In genomic region chr19:13150919-13151604, GRCh38 we compare ENCODE assay signal across 9 cellular contexts. TPM values are rescaled to one million over a fixed set of nuclear protein-coding genes. Genes with fewer than 3 reads are reported as not detected.
DNase-seq lines count a peak whose midpoint lies in the region; ATAC-seq, FAIRE-seq and TF ChIP-seq lines count a peak whose summit lies in the region.
"Had no signal": no experiment of that assay in that cellular context is flagged by ENCODE, and none has a peak within 500 bp of the region (broad histone marks: within the 10 kb centered on the region; RNA-seq: fewer than 3 reads in every experiment).

No MANE protein-coding gene starts in this region.

- dilution Hi-C loops in keratinocyte (cut with MboI; ENCODE audit: extremely low pct_ligation_motif_present, low sequenced_read_pairs) = no loop called here

- no peaks in the 10 kb centered on the region for H3K9me1 ChIP-seq in keratinocyte (ENCODE audit: control insufficient read depth, extremely low read depth, insufficient read depth, low read length)

- H3K9ac ChIP-seq in astrocyte (ENCODE audit: low read length) = peak overlapping the region; percentile 97
- peak overlapping the region; percentile 98 for H3K9ac ChIP-seq in keratinocyte (ENCODE audit: control insufficient read depth, extremely low read depth, insufficient read depth, low read length)

- no peak for ATAC-seq in esophagus mucosa

- no peaks in the 10 kb centered on the region for H3K9me3 Mint-ChIP-seq in astrocyte (ENCODE audit: unreplicated experiment)

- H3K36me3 Mint-ChIP-seq in astrocyte (ENCODE audit: low read depth, unreplicated experiment) = peaks cover 15% of the 10 kb centered on the region

- H3K4me3 ChIP-seq in astrocyte (ENCODE audit: insufficient read depth, low read depth, low read length) = peak overlapping the region; percentile 87
- H3K4me3 ChIP-seq in keratinocyte (ENCODE audit: control insufficient read depth in 2 of 3, extremely low read depth in 1 of 3, insufficient read depth in 2 of 3, low read depth in 1 of 3, low read length in 3 of 3) = peak overlapping the region; percentile 62 to 99 (median 99)

- H2AFZ ChIP-seq in astrocyte (ENCODE audit: low read depth, low read length) (peak overlapping the region; percentile 61), keratinocyte (ENCODE audit: control insufficient read depth, low read length) (no peak overlapping the region)

- FAIRE-seq in astrocyte (lab: Jason Lieb, UNC) (no peak), keratinocyte (lab: Jason Lieb, UNC) (no peak)

- peaks cover 29% of the 10 kb centered on the region for H3K4me1 ChIP-seq in astrocyte (ENCODE audit: insufficient read depth, low read length)
- peaks cover 13% of the 10 kb centered on the region for H3K4me1 ChIP-seq in keratinocyte (ENCODE audit: control insufficient read depth, extremely low read depth, insufficient read depth, low read length)

- H4K20me1 ChIP-seq in astrocyte (ENCODE audit: insufficient read depth, low read length) = peaks cover 32% of the 10 kb centered on the region
- H4K20me1 ChIP-seq in keratinocyte (ENCODE audit: control insufficient read depth, extremely low read depth, insufficient read depth, low read length) = peaks cover 9% of the 10 kb centered on the region

- no peaks in the 10 kb centered on the region for H3K9me3 ChIP-seq in astrocyte (ENCODE audit: insufficient read depth, low read depth, low read length)
- H3K9me3 ChIP-seq in keratinocyte (ENCODE audit: control insufficient read depth, low read depth, low read length) = no peaks in the 10 kb centered on the region

- H3K4me2 ChIP-seq in astrocyte (ENCODE audit: low read length) (peak overlapping the region; percentile 97), keratinocyte (ENCODE audit: control insufficient read depth, extremely low read depth, insufficient read depth, low read depth, low read length) (peak overlapping the region; percentile 77)

- H3K4me1 Mint-ChIP-seq in astrocyte (ENCODE audit: low read depth, unreplicated experiment) = peaks cover 5% of the 10 kb centered on the region

- H3K27ac Mint-ChIP-seq in astrocyte (ENCODE audit: unreplicated experiment) = peak overlapping the region; percentile 99

- H3K79me2 ChIP-seq in astrocyte (ENCODE audit: insufficient read depth, low read length) (peaks cover 60% of the 10 kb centered on the region), keratinocyte (ENCODE audit: control insufficient read depth, insufficient read depth, low read length) (peaks cover 46% of the 10 kb centered on the region)

- DNase-seq in EL (peak; percentile 22), NAMALWA (ENCODE audit: low spot score) (peak; percentile 49), astrocyte (ENCODE audit: low read depth) (no peak), keratinocyte (ENCODE audit: low read depth, low spot score) (no peak), NCI-H187 (lab: John Stamatoyannopoulos, UW) (no peak), cerebellar nuclear complex (lab: John Stamatoyannopoulos, UW) (no peak)
- DNase-seq in stimulated activated CD4-positive, alpha-beta T cell treated with anti-CD3 and anti-CD28 coated beads, Interleukin-4, amount 100 ng/mL, for 4 hours = peak; percentile 23 to 29

- H3K27me3 Mint-ChIP-seq in astrocyte (ENCODE audit: low read depth, unreplicated experiment) = no peaks in the 10 kb centered on the region

- no peaks in the 10 kb centered on the region for H3K36me3 ChIP-seq in astrocyte (ENCODE audit: insufficient read depth, low read length)
- peaks cover 2 to 16% of the 10 kb centered on the region in 2 experiments for H3K36me3 ChIP-seq in keratinocyte (ENCODE audit: control insufficient read depth in 2 of 2, extremely low read depth in 1 of 2, insufficient read depth in 2 of 2, low read length in 2 of 2)

- TF ChIP-seq CTCF in astrocyte (IDR thresholded peaks at IDR 0.05; ENCODE audit: insufficient read depth, low read depth, low read length) (no peak), keratinocyte (optimal IDR thresholded peaks at IDR 0.05 in 1 of 3, IDR thresholded peaks at IDR 0.05 in 1 of 3, conservative IDR thresholded peaks at IDR 0.05 in 1 of 3; ENCODE audit: extremely low read depth in 1 of 3, insufficient read depth in 2 of 3, low read length in 3 of 3) (no peak)

- peak overlapping the region; percentile 97 for H3K4me3 Mint-ChIP-seq in astrocyte (ENCODE audit: unreplicated experiment)

- H3K27ac ChIP-seq in astrocyte (ENCODE audit: low read depth, low read length) (peak overlapping the region; percentile 93), keratinocyte (ENCODE audit: control insufficient read depth, insufficient read depth, low read length) (peak overlapping the region; percentile 97)

- H3K27me3 ChIP-seq in astrocyte (ENCODE audit: insufficient read depth, low read length) = no peaks in the 10 kb centered on the region
- H3K27me3 ChIP-seq in keratinocyte (ENCODE audit: control insufficient read depth, extremely low read depth, insufficient read depth, low read length) = no peaks in the 10 kb centered on the region

RNA-seq across cellular contexts. Expression of gene IER2, which starts 0.9 kb away (rescaled TPM):
- total RNA-seq in astrocyte = 58.7 and 71.3 TPM in 2 replicates
- 9.9 to 38.9 TPM (median 14.4 TPM) in 3 replicates for polyA plus RNA-seq in keratinocyte
- 21.2 TPM for polyA plus RNA-seq in keratinocyte (2011; ENCODE audit: low read depth)
- 9.0 and 19.0 TPM in 2 replicates for polyA plus RNA-seq in keratinocyte (2011; cell fraction: cytosol; rRNA removed)
- 48.0 and 55.4 TPM in 2 replicates for polyA plus RNA-seq in keratinocyte (2011; cell fraction: nucleus; rRNA removed)
- polyA plus RNA-seq in keratinocyte (2012; ENCODE audit: low replicate concordance) = 46.3 and 109 TPM in 2 replicates
- 2.8 to 14.6 TPM (median 2.9 TPM) in 3 replicates for polyA minus RNA-seq in keratinocyte
- 14.6 TPM for polyA minus RNA-seq in keratinocyte (2011; cell fraction: cytosol; rRNA and poly(A)+ RNA removed)
- 14.2 and 16.2 TPM in 2 replicates for polyA minus RNA-seq in keratinocyte (2011; cell fraction: nucleus; rRNA and poly(A)+ RNA removed)
- 97.7 TPM for total RNA-seq in esophagus mucosa

RNA-seq across cellular contexts. Expression of gene STX10, which starts 0.9 kb away (rescaled TPM):
- total RNA-seq in astrocyte = 39.7 and 39.8 TPM in 2 replicates
- 61.3 to 77.7 TPM (median 65.2 TPM) in 3 replicates for polyA plus RNA-seq in keratinocyte
- 38.2 TPM for polyA plus RNA-seq in keratinocyte (2011; ENCODE audit: low read depth)
- polyA plus RNA-seq in keratinocyte (2011; cell fraction: cytosol; rRNA removed) = 35.8 and 63.9 TPM in 2 replicates
- 66.9 and 67.6 TPM in 2 replicates for polyA plus RNA-seq in keratinocyte (2011; cell fraction: nucleus; rRNA removed)
- polyA plus RNA-seq in keratinocyte (2012; ENCODE audit: low replicate concordance) = 45.3 and 69.9 TPM in 2 replicates
- polyA minus RNA-seq in keratinocyte = 38.6 to 91.6 TPM (median 43.4 TPM) in 3 replicates
- 59.3 TPM for polyA minus RNA-seq in keratinocyte (2011; cell fraction: cytosol; rRNA and poly(A)+ RNA removed)
- polyA minus RNA-seq in keratinocyte (2011; cell fraction: nucleus; rRNA and poly(A)+ RNA removed) = 11.0 and 11.1 TPM in 2 replicates
- total RNA-seq in esophagus mucosa = 46.0 TPM

RNA-seq across cellular contexts. Expression of gene NACC1, which starts 33.0 kb away (rescaled TPM):
- total RNA-seq in astrocyte = 96.4 and 104 TPM in 2 replicates
- polyA plus RNA-seq in keratinocyte = 32.9 to 63.2 TPM (median 56.4 TPM) in 3 replicates
- 7.8 TPM for polyA plus RNA-seq in keratinocyte (2011; ENCODE audit: low read depth)
- polyA plus RNA-seq in keratinocyte (2011; cell fraction: cytosol; rRNA removed) = 65.8 and 136 TPM in 2 replicates
- 67.5 and 126 TPM in 2 replicates for polyA plus RNA-seq in keratinocyte (2011; cell fraction: nucleus; rRNA removed)
- polyA plus RNA-seq in keratinocyte (2012; ENCODE audit: low replicate concordance) = 19.0 and 54.1 TPM in 2 replicates
- polyA minus RNA-seq in keratinocyte = 57.3 to 123 TPM (median 88.9 TPM) in 3 replicates
- 190 TPM for polyA minus RNA-seq in keratinocyte (2011; cell fraction: cytosol; rRNA and poly(A)+ RNA removed)
- 58.6 and 62.1 TPM in 2 replicates for polyA minus RNA-seq in keratinocyte (2011; cell fraction: nucleus; rRNA and poly(A)+ RNA removed)
- total RNA-seq in esophagus mucosa = 40.0 TPM

RNA-seq across cellular contexts. Expression of gene TRMT1, which starts 34.5 kb away (rescaled TPM):
- 43.0 and 43.3 TPM in 2 replicates for total RNA-seq in astrocyte
- 30.9 to 44.6 TPM (median 34.5 TPM) in 3 replicates for polyA plus RNA-seq in keratinocyte
- 64.5 TPM for polyA plus RNA-seq in keratinocyte (2011; ENCODE audit: low read depth)
- 18.8 and 28.3 TPM in 2 replicates for polyA plus RNA-seq in keratinocyte (2011; cell fraction: cytosol; rRNA removed)
- 196 and 219 TPM in 2 replicates for polyA plus RNA-seq in keratinocyte (2011; cell fraction: nucleus; rRNA removed)
- polyA plus RNA-seq in keratinocyte (2012; ENCODE audit: low replicate concordance) = 32.8 and 38.3 TPM in 2 replicates
- 35.2 to 56.0 TPM (median 36.5 TPM) in 3 replicates for polyA minus RNA-seq in keratinocyte
- polyA minus RNA-seq in keratinocyte (2011; cell fraction: cytosol; rRNA and poly(A)+ RNA removed) = 49.7 TPM
- 33.5 and 41.8 TPM in 2 replicates for polyA minus RNA-seq in keratinocyte (2011; cell fraction: nucleus; rRNA and poly(A)+ RNA removed)
- total RNA-seq in esophagus mucosa = 23.8 TPM

RNA-seq across cellular contexts. Expression of gene LYL1, which starts 48.4 kb away (rescaled TPM):
- total RNA-seq in astrocyte (0.27 TPM in 1 of 2 replicates, not detected in the other), esophagus mucosa (1.4 TPM)
- polyA plus RNA-seq in keratinocyte = 0.07 to 0.26 TPM (median 0.13 TPM) in 3 replicates
- 0.35 TPM for polyA plus RNA-seq in keratinocyte (2011; ENCODE audit: low read depth)
- 0.08 and 0.09 TPM in 2 replicates for polyA plus RNA-seq in keratinocyte (2011; cell fraction: cytosol; rRNA removed)
- polyA plus RNA-seq in keratinocyte (2011; cell fraction: nucleus; rRNA removed) = 0.08 and 0.19 TPM in 2 replicates
- polyA plus RNA-seq in keratinocyte (2012; ENCODE audit: low replicate concordance) = 0.10 and 0.50 TPM in 2 replicates
- polyA minus RNA-seq in keratinocyte = 0.20 TPM in 1 of 3 replicates, not detected in the others
- polyA minus RNA-seq in keratinocyte (2011; cell fraction: cytosol; rRNA and poly(A)+ RNA removed) = not detected
- polyA minus RNA-seq in keratinocyte (2011; cell fraction: nucleus; rRNA and poly(A)+ RNA removed) = not detected in 2 replicates
- total RNA-seq: LHCN-M2 had no signal

Comparison
In these comparisons a context has a peak if more than half of its experiments do, and no peak if none do; other contexts are left out.
1. DNase-seq: peak in EL (single experiment), NAMALWA (single experiment) and stimulated activated CD4-positive, alpha-beta T cell treated with anti-CD3 and anti-CD28 coated beads, Interleukin-4, amount 100 ng/mL, for 4 hours (2 of 2); none in astrocyte (single experiment), keratinocyte (single experiment), NCI-H187 (0 of 2) and cerebellar nuclear complex (0 of 2).